8 cellular contexts compared by ENCODE assay signal in the genomic region with DNA sequence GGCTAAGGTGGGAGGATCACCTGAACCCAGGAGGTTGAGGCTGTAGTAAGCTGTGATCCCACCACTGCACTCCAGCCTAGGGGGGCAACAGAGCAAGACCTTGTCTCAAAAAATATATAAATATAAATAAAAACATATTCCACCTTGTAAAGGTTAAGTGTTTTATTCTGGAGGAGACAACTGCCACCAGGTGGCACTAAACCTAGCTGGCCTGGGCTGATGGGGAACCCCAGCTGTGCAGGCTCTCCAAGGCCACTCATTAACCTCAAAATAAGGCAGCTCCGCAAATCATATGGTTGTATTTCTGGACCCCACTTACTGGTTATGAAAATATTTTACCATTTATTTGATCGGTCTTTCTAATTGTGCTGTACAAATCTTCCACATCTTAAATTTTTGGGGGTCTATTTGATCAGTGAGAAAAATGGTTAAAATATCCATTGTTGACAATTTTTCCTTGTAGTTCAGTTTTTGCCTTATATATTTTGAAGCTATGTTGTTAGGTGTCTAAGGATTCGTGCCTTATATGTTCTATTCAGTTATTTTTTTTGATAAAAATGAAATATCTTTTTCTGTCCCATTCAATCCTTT. TPM values are rescaled to one million over a fixed set of nuclear protein-coding genes. Genes with fewer than 3 reads are reported as not detected.
DNase-seq lines count a peak whose midpoint lies in the region; ATAC-seq lines count a peak whose summit lies in the region.

No MANE protein-coding gene starts in this region.

- no peaks in the 10 kb centered on the region for H3K9me2 ChIP-seq in Karpas-422 (replicated peaks; ENCODE audit: insufficient read depth, low read length)

- no peak overlapping the region for H2AFZ ChIP-seq in Karpas-422 (ENCODE audit: low read length)

- H3K27me3 ChIP-seq in Karpas-422 (ENCODE audit: low read length) (no peaks in the 10 kb centered on the region), SJCRH30 (no peaks in the 10 kb centered on the region)

- H3K9ac ChIP-seq in Karpas-422 (ENCODE audit: low read length): no peak overlapping the region

- DNase-seq in EL (peak; percentile 62), Karpas-422 (peak; percentile 85), SJCRH30 (peak; percentile 46 to 77), head of caudate nucleus (peak; percentile 34 to 88 (median 68)), renal cortical epithelial cell (ENCODE audit: low read depth) (peak; percentile 55), cortex of kidney (lab: John Stamatoyannopoulos, UW) (no peak)
- DNase-seq in activated gamma-delta T cell treated with anti-CD3 and anti-CD28 coated beads, Interleukin-2, amount 50 U/mL, for 16 hours (ENCODE audit: low read depth): peak; percentile 61

- H4K20me1 ChIP-seq in Karpas-422 (ENCODE audit: insufficient read depth, low read depth, low read length): no peaks in the 10 kb centered on the region

- ATAC-seq in HG03045 (IDR thresholded peaks at IDR 0.05; ENCODE audit: unreplicated experiment): no peak

- H3K36me3 ChIP-seq in Karpas-422 (ENCODE audit: insufficient read depth, low read length) (no peaks in the 10 kb centered on the region), SJCRH30 (no peaks in the 10 kb centered on the region)

- H3K4me3 ChIP-seq in Karpas-422 (ENCODE audit: low read length): no peak overlapping the region
- no peak overlapping the region for H3K4me3 ChIP-seq in SJCRH30

- H3K4me1 ChIP-seq in Karpas-422 (ENCODE audit: low read length) (no peaks in the 10 kb centered on the region), SJCRH30 (peaks cover 2% of the 10 kb centered on the region; the same call in 1 of the 2 replicates)

- intact Hi-C loops in head of caudate nucleus (cut with DNase I): loop anchor here (5.0 kb wide), 1 partner anchor 103 kb away; the partner anchor contains the start of gene ERN1

- H3K4me2 ChIP-seq in Karpas-422 (ENCODE audit: low read depth, low read length, poor library complexity, severe bottlenecking): no peak overlapping the region

- no peaks in the 10 kb centered on the region for H3K79me2 ChIP-seq in Karpas-422 (ENCODE audit: low read length)

- H3K27ac ChIP-seq in Karpas-422 (ENCODE audit: low read length) (no peak overlapping the region), SJCRH30 (no peak overlapping the region)

- no peaks in the 10 kb centered on the region for H3K9me3 ChIP-seq in Karpas-422 (ENCODE audit: low read length)
- no peaks in the 10 kb centered on the region for H3K9me3 ChIP-seq in SJCRH30 (replicated peaks)

RNA-seq across cellular contexts. Expression of gene ICAM2, which starts 8.5 kb away (rescaled TPM):
- total RNA-seq in Karpas-422 (2014; rRNA removed; shearing (Covaris generic); ENCODE audit: low replicate concordance): 4.4 and 12.1 TPM in 2 replicates
- total RNA-seq in SJCRH30 (2014; rRNA removed; shearing (Covaris generic)): 0.33 and 0.43 TPM in 2 replicates
- total RNA-seq in renal cortical epithelial cell: 6.4 and 11.6 TPM in 2 replicates

RNA-seq across cellular contexts. Expression of gene PRR29, which starts 30.8 kb away (rescaled TPM):
- not detected in 2 replicates for total RNA-seq in Karpas-422 (2014; rRNA removed; shearing (Covaris generic); ENCODE audit: low replicate concordance)
- 0.12 TPM in 1 of 2 replicates, not detected in the other for total RNA-seq in SJCRH30 (2014; rRNA removed; shearing (Covaris generic))
- 0.17 and 1.6 TPM in 2 replicates for total RNA-seq in renal cortical epithelial cell

RNA-seq across cellular contexts. Expression of gene SCN4A, which starts 56.3 kb away (rescaled TPM):
- total RNA-seq in Karpas-422 (2014; rRNA removed; shearing (Covaris generic); ENCODE audit: low replicate concordance): under 0.01 and 0.07 TPM in 2 replicates
- 12.4 and 14.3 TPM in 2 replicates for total RNA-seq in SJCRH30 (2014; rRNA removed; shearing (Covaris generic))
- total RNA-seq in renal cortical epithelial cell: not detected in 2 replicates

Comparison
In these comparisons a context has a peak if more than half of its experiments do, and no peak if none do; other contexts are left out.
1. RNA of gene SCN4A, which starts 56.3 kb away (total RNA-seq): 12.4 to 14.3 TPM in SJCRH30; under 0.01 to 0.07 TPM in Karpas-422 and not detected in renal cortical epithelial cell; every median in the first group is over 10 times any median in the second.